ENCODE assay signal across 8 cellular contexts in the genomic region with DNA sequence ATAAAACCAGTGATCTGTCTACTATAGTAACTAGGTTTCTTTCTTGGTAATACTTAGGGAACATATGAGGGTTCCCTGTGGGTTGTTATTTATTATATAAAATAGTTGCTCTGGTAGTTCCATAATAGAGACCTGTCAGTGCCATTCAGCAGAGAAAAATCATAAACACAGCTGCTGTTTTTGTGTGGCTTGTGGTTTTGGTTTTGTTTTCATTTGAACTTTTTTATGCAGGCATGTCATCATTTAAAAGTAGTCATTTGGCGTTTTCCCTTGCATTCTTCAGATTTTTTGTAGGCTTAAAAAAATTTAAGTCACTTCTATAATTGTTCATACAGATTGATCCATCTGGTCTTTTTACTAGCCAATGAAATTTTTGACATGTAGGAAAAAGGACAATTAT. TPM values are rescaled to one million over a fixed set of nuclear protein-coding genes. Genes with fewer than 3 reads are reported as not detected.
DNase-seq lines count a peak whose midpoint lies in the region; ATAC-seq and TF ChIP-seq lines count a peak whose summit lies in the region.

No MANE protein-coding gene starts in this region.

- H3F3A ChIP-seq in GM23248 (ENCODE audit: insufficient read depth) (peaks cover 6% of the 10 kb centered on the region), MM.1S (ENCODE audit: insufficient read depth, low read length) (peaks cover 5% of the 10 kb centered on the region; the same call in 1 of the 2 replicates)

- H3K9ac ChIP-seq in GM23248 (no peak overlapping the region), MM.1S (ENCODE audit: low read length) (no peak overlapping the region)

- H3K9me2 ChIP-seq in GM23248 (ENCODE audit: insufficient read depth), result no peaks in the 10 kb centered on the region
- no peaks in the 10 kb centered on the region for H3K9me2 ChIP-seq in MM.1S (replicated peaks; ENCODE audit: insufficient read depth, low read length)

- peak; percentile 84 for ATAC-seq in GM18508 (IDR thresholded peaks at IDR 0.05; ENCODE audit: insufficient read depth, unreplicated experiment)

- 0 to 2% methylated on average over 1 of the region's 1 CpG for WGBS in GM23248 (ENCODE audit: low coverage in 1 of 2, low lambda C conversion rate in 2 of 2, missing lambda C conversion rate in 2 of 2), 2 experiments

- H3K4me2 ChIP-seq in GM23248 (ENCODE audit: unreplicated experiment), result peak overlapping the region; percentile 35
- H3K4me2 ChIP-seq in MM.1S (ENCODE audit: low read depth, low read length), result peak overlapping the region; percentile 16; the same call in 1 of the 2 replicates

- no peak overlapping the region for H3K27ac ChIP-seq in GM23248
- no peak overlapping the region for H3K27ac ChIP-seq in MM.1S (ENCODE audit: low read length)

- H2AFZ ChIP-seq in GM23248 (no peak overlapping the region), MM.1S (ENCODE audit: low read length) (no peak overlapping the region)

- H4K20me1 ChIP-seq in GM23248 (ENCODE audit: insufficient read depth) (peaks cover 17% of the 10 kb centered on the region), MM.1S (ENCODE audit: insufficient read depth, low read length) (peaks cover 2% of the 10 kb centered on the region; the same call in 1 of the 2 replicates)

- TF ChIP-seq CTCF in MM.1S (IDR thresholded peaks at IDR 0.05; ENCODE audit: low read length), result no peak

- no peaks in the 10 kb centered on the region for H3K9me3 ChIP-seq in GM23248 (ENCODE audit: low read depth)
- H3K9me3 ChIP-seq in MM.1S (replicated peaks; ENCODE audit: insufficient read depth, low read length), result no peaks in the 10 kb centered on the region

- peaks cover 82% of the 10 kb centered on the region for H3K79me2 ChIP-seq in GM23248 (ENCODE audit: insufficient read depth)
- peaks cover 17% of the 10 kb centered on the region for H3K79me2 ChIP-seq in MM.1S (ENCODE audit: low read length)

- H3K27me3 ChIP-seq in GM23248 (replicated peaks; ENCODE audit: insufficient read depth) (no peaks in the 10 kb centered on the region), MM.1S (replicated peaks; ENCODE audit: insufficient read depth, low read length) (no peaks in the 10 kb centered on the region)

- DNase-seq in GM23248, result peak; percentile 70
- DNase-seq in MM.1S, result peak; percentile 84
- peak; percentile 4 for DNase-seq in germinal center (ENCODE audit: low spot score)
- no peak for DNase-seq in COLO829 (ENCODE audit: low spot score)
- no peak for DNase-seq in SHP77 (lab: John Stamatoyannopoulos, UW)
- DNase-seq in GF-D8 (lab: John Stamatoyannopoulos, UW), result no peak
- DNase-seq in activated CD8-positive, alpha-beta memory T cell treated with anti-CD3 and anti-CD28 coated beads for 24 hours, result no peak

- H3K4me3 ChIP-seq in GM23248 (no peak overlapping the region), MM.1S (ENCODE audit: low read length) (no peak overlapping the region)

- in situ Hi-C loops in GM23248 (cut with MboI), result no loop called here

- peaks cover 14% of the 10 kb centered on the region for H3K4me1 ChIP-seq in GM23248 (ENCODE audit: insufficient read depth)
- H3K4me1 ChIP-seq in MM.1S (ENCODE audit: low read length), result peaks cover 15% of the 10 kb centered on the region

- H3K36me3 ChIP-seq in GM23248 (ENCODE audit: low read depth) (peaks cover 12% of the 10 kb centered on the region), MM.1S (replicated peaks; ENCODE audit: insufficient read depth, low read length) (no peaks in the 10 kb centered on the region)

RNA-seq across cellular contexts. Expression of gene PIK3CA, which starts 47.9 kb away (rescaled TPM):
- 22.5 and 23.8 TPM in 2 replicates for total RNA-seq in GM23248 (2014; rRNA removed; shearing (Covaris generic))
- polyA plus RNA-seq in GM23248 (2016; fragmentation: Nextera tagmentation; extraction: Ambion mirVana), result 8.3 and 8.5 TPM in 2 replicates

RNA-seq across cellular contexts. Expression of gene KCNMB3, which starts 54.8 kb away (rescaled TPM):
- 0.38 and 0.54 TPM in 2 replicates for total RNA-seq in GM23248 (2014; rRNA removed; shearing (Covaris generic))
- polyA plus RNA-seq in GM23248 (2016; fragmentation: Nextera tagmentation; extraction: Ambion mirVana), result 0.47 and 0.50 TPM in 2 replicates

Comparison
In these comparisons a context has a peak if more than half of its experiments do, and no peak if none do; other contexts are left out.
1. DNase-seq: peak in GM23248 (single experiment), MM.1S (single experiment) and germinal center (single experiment); none in COLO829 (single experiment), SHP77 (0 of 2), GF-D8 (single experiment) and activated CD8-positive, alpha-beta memory T cell treated with anti-CD3 and anti-CD28 coated beads for 24 hours (single experiment).